ENCODE assay signal across 8 cellular contexts in genomic region chrX:40095588-40096394, GRCh38. TPM values are rescaled to one million over a fixed set of nuclear protein-coding genes. Genes with fewer than 3 reads are reported as not detected.
A peak's percentile ranks its signal among the peaks of the same experiment; 100 is the strongest.
DNase-seq lines count a peak whose midpoint lies in the region; ATAC-seq and TF ChIP-seq lines count a peak whose summit lies in the region.

No MANE protein-coding gene starts in this region.

- H3K36me3 ChIP-seq in CD8-positive, alpha-beta T cell (ENCODE audit: insufficient read depth, low read length) = no peaks in the 10 kb centered on the region

- CTCF ChIA-PET in CD8-positive, alpha-beta T cell (lab: Charles Lee) = interaction anchor here (2.3 kb wide), 1 partner anchor 70 kb away, joined by 7 read pairs; no protein-coding TSS in a partner anchor

- H3K9me3 ChIP-seq in CD8-positive, alpha-beta T cell (ENCODE audit: low read length) = no peaks in the 10 kb centered on the region

- peak in 3 of 7 experiments; percentile 20 to 56 (median 22) for DNase-seq in CD8-positive, alpha-beta T cell
- DNase-seq in activated T-cell treated with anti-CD3 and anti-CD28 coated beads, Interleukin-2, amount 50 U/mL, for 48 hours = peak; percentile 43 to 51
- DNase-seq in left cardiac atrium = peak; percentile 30
- DNase-seq in retina = peak; percentile 57
- DNase-seq in central memory CD4-positive, alpha-beta T cell = no peak
- no peak for DNase-seq in T1000 (lab: John Stamatoyannopoulos, UW)

- H3K27ac Mint-ChIP-seq in CD8-positive, alpha-beta T cell = peak overlapping the region; percentile 93
- peak overlapping the region; percentile 74 to 99 (median 86) for H3K27ac Mint-ChIP-seq in IgD-negative memory B cell

- H3K27ac ChIP-seq in CD8-positive, alpha-beta T cell (ENCODE audit: low read depth, low read length) = peak overlapping the region; percentile 53

- peak overlapping the region; percentile 94 for H3K4me3 Mint-ChIP-seq in CD8-positive, alpha-beta T cell
- peak overlapping the region; percentile 86 to 98 (median 94) for H3K4me3 Mint-ChIP-seq in IgD-negative memory B cell

- peaks cover 30% of the 10 kb centered on the region for H3K4me1 ChIP-seq in CD8-positive, alpha-beta T cell (ENCODE audit: insufficient read depth, low read length)

- peak overlapping the region; percentile 53 for H3K4me3 ChIP-seq in CD8-positive, alpha-beta T cell (ENCODE audit: low read depth, low read length)

- intact Hi-C loops in CD8-positive, alpha-beta T cell (cut with DNase I, micrococcal nuclease) = loop anchor here (1.0 to 10.0 kb wide), 10 partner anchors 13 to 1291 kb away; partner anchors contain the start of genes MID1IP1 (in 1 of the 2) and USP9X (in 1 of the 2)
- intact Hi-C loops in left cardiac atrium (cut with DNase I) = loop anchor here in 1 of 2 donors (5.0 to 10.0 kb wide), 4 partner anchors 83 to 361 kb away; no protein-coding TSS in a partner anchor

- no peaks in the 10 kb centered on the region for H3K9me3 Mint-ChIP-seq in CD8-positive, alpha-beta T cell
- peaks cover 0 to 1% (median 0%) of the 10 kb centered on the region in 3 donors for H3K9me3 Mint-ChIP-seq in IgD-negative memory B cell

- no peak for TF ChIP-seq CTCF in CD8-positive, alpha-beta T cell (IDR thresholded peaks at IDR 0.05)

- POLR2A ChIA-PET in CD8-positive, alpha-beta T cell (lab: Charles Lee) = interaction anchor here (0.6 to 5.9 kb wide), 5 partner anchors 9 to 89 kb away, joined by 3 to 106 read pairs (median 6); no protein-coding TSS in a partner anchor

- H3K27me3 ChIP-seq in CD8-positive, alpha-beta T cell (ENCODE audit: insufficient read depth, low read length) = no peaks in the 10 kb centered on the region

- H3K4me1 Mint-ChIP-seq in CD8-positive, alpha-beta T cell (ENCODE audit: low read depth) = peaks cover 37% of the 10 kb centered on the region
- peaks cover 24 to 44% (median 32%) of the 10 kb centered on the region in 3 donors for H3K4me1 Mint-ChIP-seq in IgD-negative memory B cell

- ATAC-seq in CD8-positive, alpha-beta T cell = peak; percentile 19
- peak in 1 of 2 donors; percentile 3 for ATAC-seq in left cardiac atrium
- no peak for ATAC-seq in HG03520 (IDR thresholded peaks at IDR 0.05; ENCODE audit: unreplicated experiment)

- H3K27me3 Mint-ChIP-seq in CD8-positive, alpha-beta T cell (ENCODE audit: low read depth) = no peaks in the 10 kb centered on the region
- peaks cover 21% of the 10 kb centered on the region for H3K27me3 Mint-ChIP-seq in IgD-negative memory B cell

- peaks cover 6% of the 10 kb centered on the region for H3K36me3 Mint-ChIP-seq in CD8-positive, alpha-beta T cell
- H3K36me3 Mint-ChIP-seq in IgD-negative memory B cell = peaks cover 2% of the 10 kb centered on the region

RNA-seq across cellular contexts. Expression of gene BCOR, which starts 2.0 kb away (rescaled TPM):
- total RNA-seq in CD8-positive, alpha-beta T cell = 10 to 100 TPM; 35.5 to 38.5 TPM
- 10.2 TPM for polyA plus RNA-seq in IgD-negative memory B cell
- total RNA-seq in left cardiac atrium = 10 to 100 TPM; 10.8 to 21.6 TPM

Comparison
In these comparisons a context has a peak if more than half of its experiments do, and no peak if none do; other contexts are left out.
1. DNase-seq: peak in activated T-cell treated with anti-CD3 and anti-CD28 coated beads, Interleukin-2, amount 50 U/mL, for 48 hours (2 of 2), left cardiac atrium (single experiment) and retina (single experiment); none in central memory CD4-positive, alpha-beta T cell (single experiment) and T1000 (single experiment).